13 cellular contexts compared by ENCODE assay signal in genomic region chr3:183489455-183490210, GRCh38.
A peak's percentile ranks its signal among the peaks of the same experiment; 100 is the strongest.
DNase-seq lines count a peak whose midpoint lies in the region; ATAC-seq and TF ChIP-seq lines count a peak whose summit lies in the region.
"Had no signal": no experiment of that assay in that cellular context is flagged by ENCODE, and none has a peak within 500 bp of the region (broad histone marks: within the 10 kb centered on the region; RNA-seq: fewer than 3 reads in every experiment).

No MANE protein-coding gene starts in this region.

- no peaks in the 10 kb centered on the region for H3K9me3 ChIP-seq in adipocyte (ENCODE audit: control insufficient read depth, low read length)
- no peaks in the 10 kb centered on the region for H3K9me3 ChIP-seq in gastroesophageal sphincter
- H3K9me3 ChIP-seq: ovary, upper lobe of left lung had no signal

- H3K9ac ChIP-seq in adipocyte (ENCODE audit: low read length), result no peak overlapping the region

- DNase-seq in NCI-H2107 treated with DMSO at 0.1 percent for 48 hours (lab: John Stamatoyannopoulos, UW; ENCODE audit: unreplicated experiment) (peak; percentile 73), NCI-H2107 (lab: John Stamatoyannopoulos, UW) (no peak), adipocyte (ENCODE audit: low read depth) (peak; percentile 71), fibroblast of pulmonary artery (ENCODE audit: low read depth) (peak; percentile 30), renal cortical epithelial cell (ENCODE audit: low read depth) (peak; percentile 13), NCI-H2171 (lab: John Stamatoyannopoulos, UW) (no peak)
- DNase-seq: activated naive CD4-positive, alpha-beta T cell treated with anti-CD3 and anti-CD28 coated beads, Interleukin-2, amount 50 U/mL, for 16 hours; left cardiac atrium; ovary had no signal

- no peak for ATAC-seq in gastroesophageal sphincter
- ATAC-seq in GM21381 (IDR thresholded peaks at IDR 0.05; ENCODE audit: unreplicated experiment), result no peak
- ATAC-seq: left cardiac atrium, Panc1 had no signal

- H3K27ac ChIP-seq in gastroesophageal sphincter, result no peak overlapping the region
- H3K27ac ChIP-seq: ovary had no signal

- 68 to 70% methylated on average over 6 of the region's 6 CpGs for WGBS in gastroesophageal sphincter (ENCODE audit: low coverage in 1 of 2), 2 donors

- TF ChIP-seq CTCF in fibroblast of pulmonary artery (IDR thresholded peaks at IDR 0.05; ENCODE audit: low read length, missing control alignments), result no peak
- no peak for TF ChIP-seq CTCF in gastroesophageal sphincter (IDR thresholded peaks at IDR 0.05)

- H3K27me3 ChIP-seq in adipocyte (replicated peaks; ENCODE audit: control insufficient read depth, insufficient read depth, low read length) (peaks cover 8% of the 10 kb centered on the region), gastroesophageal sphincter (no peaks in the 10 kb centered on the region)
- H3K27me3 ChIP-seq: ovary, upper lobe of left lung had no signal

- H3K4me3 ChIP-seq in adipocyte (ENCODE audit: low read length), result no peak overlapping the region
- H3K4me3 ChIP-seq in fibroblast of pulmonary artery (replicated peaks; ENCODE audit: low read depth, low read length), result no peak overlapping the region
- no peak overlapping the region for H3K4me3 ChIP-seq in gastroesophageal sphincter
- H3K4me3 ChIP-seq: ovary, upper lobe of left lung had no signal

- TF ChIP-seq EP300 in gastroesophageal sphincter (IDR thresholded peaks at IDR 0.05), result no peak

- H3K36me3 ChIP-seq in adipocyte (ENCODE audit: control insufficient read depth, insufficient read depth, low read length, severe bottlenecking) (no peaks in the 10 kb centered on the region), gastroesophageal sphincter (no peaks in the 10 kb centered on the region)
- H3K36me3 ChIP-seq: ovary had no signal

- no peak for TF ChIP-seq POLR2A in gastroesophageal sphincter (IDR thresholded peaks at IDR 0.05)

- H3K4me1 ChIP-seq in adipocyte (ENCODE audit: control insufficient read depth, insufficient read depth, low read length), result peaks cover 12% of the 10 kb centered on the region
- no peaks in the 10 kb centered on the region for H3K4me1 ChIP-seq in gastroesophageal sphincter

Comparison
In these comparisons a context has a peak if more than half of its experiments do, and no peak if none do; other contexts are left out.
1. DNase-seq: peak in NCI-H2107 treated with DMSO at 0.1 percent for 48 hours (single experiment), adipocyte (single experiment), fibroblast of pulmonary artery (single experiment) and renal cortical epithelial cell (single experiment); none in NCI-H2107 (single experiment) and NCI-H2171 (single experiment).